ENCODE assay signal across 1 cellular context in the genomic region with DNA sequence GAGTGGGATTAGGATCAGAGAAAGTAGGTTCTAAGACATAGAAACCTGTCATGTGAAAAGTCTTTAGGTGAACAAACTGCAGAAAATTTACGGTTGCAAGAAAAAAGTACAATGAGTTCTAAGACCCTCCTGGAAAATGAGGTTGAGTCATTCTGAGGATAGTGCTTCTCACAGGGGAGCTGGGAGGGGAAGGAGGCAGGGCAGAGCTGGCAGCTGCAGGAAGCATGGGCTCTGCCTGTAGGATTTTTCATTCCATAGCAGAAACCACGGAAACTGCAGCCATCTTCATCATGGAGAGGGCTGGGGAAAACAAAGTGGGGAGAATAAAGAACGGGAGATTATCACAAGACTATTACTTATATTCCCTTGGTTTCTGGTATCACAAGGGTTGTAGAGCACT.
TF ChIP-seq lines count a peak whose summit lies in the region.

No MANE protein-coding gene starts in this region.

TF ChIP-seq in SK-N-SH, 30 proteins besides CTCF, POLR2A, EP300 and RAD21 (continued from another document):
- TF ChIP-seq, protein P1, sequence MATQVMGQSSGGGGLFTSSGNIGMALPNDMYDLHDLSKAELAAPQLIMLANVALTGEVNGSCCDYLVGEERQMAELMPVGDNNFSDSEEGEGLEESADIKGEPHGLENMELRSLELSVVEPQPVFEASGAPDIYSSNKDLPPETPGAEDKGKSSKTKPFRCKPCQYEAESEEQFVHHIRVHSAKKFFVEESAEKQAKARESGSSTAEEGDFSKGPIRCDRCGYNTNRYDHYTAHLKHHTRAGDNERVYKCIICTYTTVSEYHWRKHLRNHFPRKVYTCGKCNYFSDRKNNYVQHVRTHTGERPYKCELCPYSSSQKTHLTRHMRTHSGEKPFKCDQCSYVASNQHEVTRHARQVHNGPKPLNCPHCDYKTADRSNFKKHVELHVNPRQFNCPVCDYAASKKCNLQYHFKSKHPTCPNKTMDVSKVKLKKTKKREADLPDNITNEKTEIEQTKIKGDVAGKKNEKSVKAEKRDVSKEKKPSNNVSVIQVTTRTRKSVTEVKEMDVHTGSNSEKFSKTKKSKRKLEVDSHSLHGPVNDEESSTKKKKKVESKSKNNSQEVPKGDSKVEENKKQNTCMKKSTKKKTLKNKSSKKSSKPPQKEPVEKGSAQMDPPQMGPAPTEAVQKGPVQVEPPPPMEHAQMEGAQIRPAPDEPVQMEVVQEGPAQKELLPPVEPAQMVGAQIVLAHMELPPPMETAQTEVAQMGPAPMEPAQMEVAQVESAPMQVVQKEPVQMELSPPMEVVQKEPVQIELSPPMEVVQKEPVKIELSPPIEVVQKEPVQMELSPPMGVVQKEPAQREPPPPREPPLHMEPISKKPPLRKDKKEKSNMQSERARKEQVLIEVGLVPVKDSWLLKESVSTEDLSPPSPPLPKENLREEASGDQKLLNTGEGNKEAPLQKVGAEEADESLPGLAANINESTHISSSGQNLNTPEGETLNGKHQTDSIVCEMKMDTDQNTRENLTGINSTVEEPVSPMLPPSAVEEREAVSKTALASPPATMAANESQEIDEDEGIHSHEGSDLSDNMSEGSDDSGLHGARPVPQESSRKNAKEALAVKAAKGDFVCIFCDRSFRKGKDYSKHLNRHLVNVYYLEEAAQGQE (IDR thresholded peaks at IDR 0.05; ENCODE audit: low read depth, low read length): no peak
